Comparison of ENCODE assay signal across 8 cellular contexts in the genomic region with DNA sequence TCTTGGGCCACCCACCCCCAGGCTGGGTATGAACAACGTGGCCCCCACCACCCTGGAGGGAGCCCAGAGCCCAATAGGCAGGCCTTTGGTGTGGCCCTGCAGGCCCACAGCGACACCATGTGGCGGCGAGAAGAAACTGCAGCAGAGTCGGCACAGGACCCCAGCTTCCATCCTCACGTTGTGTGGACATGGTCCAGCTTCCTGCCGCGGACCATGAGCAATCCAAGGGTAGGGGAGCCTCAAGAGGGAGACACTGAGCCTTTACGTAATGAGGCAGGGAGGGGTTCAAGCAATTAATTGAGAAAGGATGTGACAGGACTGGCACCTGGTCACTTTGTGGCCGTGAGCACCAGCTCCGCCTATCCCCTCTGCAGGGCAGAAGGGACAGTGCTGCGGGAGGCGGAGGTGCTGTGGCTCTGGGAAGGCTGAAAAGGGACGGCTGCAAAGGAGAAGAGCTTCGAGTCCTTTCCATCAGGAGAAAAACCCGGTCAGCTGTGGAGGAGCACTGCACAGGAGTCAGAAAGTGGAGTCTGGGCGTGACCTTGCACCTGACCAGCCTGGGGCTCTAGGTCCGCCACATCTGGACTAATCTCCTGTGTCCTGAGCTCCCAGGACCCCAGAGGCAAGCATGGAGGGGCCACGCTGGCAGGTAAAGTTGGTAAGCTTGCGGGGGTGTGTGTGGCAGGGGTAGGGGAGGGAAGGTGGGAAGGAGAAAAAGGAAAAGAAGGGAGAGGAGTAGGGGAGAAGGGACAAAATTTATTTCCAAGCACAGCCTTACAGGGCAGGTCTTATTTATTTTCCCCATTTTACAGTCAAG. TPM values are rescaled to one million over a fixed set of nuclear protein-coding genes. Genes with fewer than 3 reads are reported as not detected.
DNase-seq lines count a peak whose midpoint lies in the region; ATAC-seq and TF ChIP-seq lines count a peak whose summit lies in the region.

No MANE protein-coding gene starts in this region.

- H3K27me3 ChIP-seq in CD8-positive, alpha-beta T cell (ENCODE audit: insufficient read depth, low read length): peaks cover 5% of the 10 kb centered on the region
- no peaks in the 10 kb centered on the region for H3K27me3 ChIP-seq in right atrium auricular region

- POLR2A ChIA-PET in CD8-positive, alpha-beta T cell (lab: Charles Lee): interaction anchor here (0.7 kb wide), 1 partner anchor 1273 kb away, joined by 3 read pairs; no protein-coding TSS in a partner anchor

- no peaks in the 10 kb centered on the region for H3K4me1 Mint-ChIP-seq in CD8-positive, alpha-beta T cell (ENCODE audit: low read depth)

- no peak for ATAC-seq in CD8-positive, alpha-beta T cell
- peak; percentile 59 for ATAC-seq in GM18861 (IDR thresholded peaks at IDR 0.05; ENCODE audit: unreplicated experiment)
- peak; percentile 70 for ATAC-seq in HG03159 (IDR thresholded peaks at IDR 0.05; ENCODE audit: unreplicated experiment)

- intact Hi-C loops in CD8-positive, alpha-beta T cell (cut with DNase I, micrococcal nuclease): loop anchor here in 1 of 2 experiments (1.0 to 10.0 kb wide), 5 partner anchors 69 to 1429 kb away; no protein-coding TSS in a partner anchor

- no peaks in the 10 kb centered on the region for H3K36me3 ChIP-seq in CD8-positive, alpha-beta T cell (ENCODE audit: insufficient read depth, low read length)
- H3K36me3 ChIP-seq in right atrium auricular region: no peaks in the 10 kb centered on the region

- no peaks in the 10 kb centered on the region for H3K9me3 ChIP-seq in CD8-positive, alpha-beta T cell (ENCODE audit: low read length)
- no peaks in the 10 kb centered on the region for H3K9me3 ChIP-seq in right atrium auricular region

- peaks cover 13% of the 10 kb centered on the region for H3K27me3 Mint-ChIP-seq in CD8-positive, alpha-beta T cell (ENCODE audit: low read depth)

- peak in 5 of 7 experiments; percentile 8 to 60 (median 14) for DNase-seq in CD8-positive, alpha-beta T cell
- DNase-seq in NCI-H748 treated with DMSO at 0.1 percent for 48 hours (lab: John Stamatoyannopoulos, UW): peak; percentile 58
- DNase-seq in amniotic epithelial cell (ENCODE audit: low read depth): peak; percentile 51
- peak; percentile 64 for DNase-seq in right atrium auricular region (ENCODE audit: low spot score)
- peak; percentile 13 for DNase-seq in pulmonary artery endothelial cell (ENCODE audit: low read depth, low spot score)
- DNase-seq in NK-92 (lab: John Stamatoyannopoulos, UW; ENCODE audit: unreplicated experiment): no peak

- H3K36me3 Mint-ChIP-seq in CD8-positive, alpha-beta T cell: no peaks in the 10 kb centered on the region

- H3K4me3 ChIP-seq in CD8-positive, alpha-beta T cell (ENCODE audit: low read depth, low read length): no peak overlapping the region
- H3K4me3 ChIP-seq in right atrium auricular region: peak overlapping the region in 1 of 2 donors; percentile 11

- H3K4me1 ChIP-seq in CD8-positive, alpha-beta T cell (ENCODE audit: insufficient read depth, low read length): no peaks in the 10 kb centered on the region
- H3K4me1 ChIP-seq in right atrium auricular region: peaks cover 0 to 23% of the 10 kb centered on the region in 2 donors

- H3K27ac Mint-ChIP-seq in CD8-positive, alpha-beta T cell: no peak overlapping the region

- no peaks in the 10 kb centered on the region for H3K9me3 Mint-ChIP-seq in CD8-positive, alpha-beta T cell

- peak; percentile 74 for TF ChIP-seq CTCF in CD8-positive, alpha-beta T cell (IDR thresholded peaks at IDR 0.05)
- TF ChIP-seq CTCF in right atrium auricular region (IDR thresholded peaks at IDR 0.05): peak; percentile 94 to 98

- no peak overlapping the region for H3K27ac ChIP-seq in CD8-positive, alpha-beta T cell (ENCODE audit: low read depth, low read length)
- H3K27ac ChIP-seq in right atrium auricular region: no peak overlapping the region

- CTCF ChIA-PET in CD8-positive, alpha-beta T cell (lab: Charles Lee): interaction anchor here (0.7 to 5.7 kb wide), 11 partner anchors 10 to 596 kb away, joined by 3 to 39 read pairs (median 5); no protein-coding TSS in a partner anchor

- no peak overlapping the region for H3K4me3 Mint-ChIP-seq in CD8-positive, alpha-beta T cell

RNA-seq across cellular contexts. Expression of a gene that starts 44.9 kb away (rescaled TPM):
- not detected for total RNA-seq in CD8-positive, alpha-beta T cell
- total RNA-seq in right atrium auricular region (1 to 10 TPM; 3.3 to 5.4 TPM), pulmonary artery endothelial cell (0.73 and 2.3 TPM in 2 replicates)

RNA-seq across cellular contexts. Expression of a gene that starts 47.8 kb away (rescaled TPM):
- total RNA-seq in CD8-positive, alpha-beta T cell: not detected
- total RNA-seq in right atrium auricular region (not detected), pulmonary artery endothelial cell (not detected in 2 replicates)
